In genomic region chr5:176530983-176531901, GRCh38 we compare ENCODE assay signal across 9 cellular contexts. TPM values are rescaled to one million over a fixed set of nuclear protein-coding genes. Genes with fewer than 3 reads are reported as not detected.
DNase-seq lines count a peak whose midpoint lies in the region; ATAC-seq and TF ChIP-seq lines count a peak whose summit lies in the region.
"Had no signal": no experiment of that assay in that cellular context is flagged by ENCODE, and none has a peak within 500 bp of the region (broad histone marks: within the 10 kb centered on the region; RNA-seq: fewer than 3 reads in every experiment).

No MANE protein-coding gene starts in this region.

- peaks cover 75% of the 10 kb centered on the region for H3K36me3 Mint-ChIP-seq in effector memory CD8-positive, alpha-beta T cell (ENCODE audit: insufficient read depth)

- H3K27ac ChIP-seq in OCI-LY1 (ENCODE audit: low read depth, low read length, poor library complexity, severe bottlenecking): peak overlapping the region; percentile 91

- H3K4me3 ChIP-seq in OCI-LY1 (ENCODE audit: low read depth, low read length, poor library complexity, severe bottlenecking): no peak overlapping the region

- H3K4me3 Mint-ChIP-seq in effector memory CD8-positive, alpha-beta T cell: peak overlapping the region; percentile 86 to 96

- peaks cover 30% of the 10 kb centered on the region for H3K79me2 ChIP-seq in OCI-LY1 (ENCODE audit: insufficient read depth, low read length)

- H3K4me2 ChIP-seq in OCI-LY1 (ENCODE audit: low read length): peak overlapping the region; percentile 43; the same call in 1 of the 2 replicates

- peak overlapping the region; percentile 5; the same call in 1 of the 2 replicates for H3K9ac ChIP-seq in OCI-LY1 (ENCODE audit: low read length)

- H3F3A ChIP-seq in OCI-LY1 (ENCODE audit: insufficient read depth, low read length): no peaks in the 10 kb centered on the region

- H3K9me3 ChIP-seq in OCI-LY1 (ENCODE audit: low read length): no peaks in the 10 kb centered on the region

- no peak overlapping the region for H2AFZ ChIP-seq in OCI-LY1 (ENCODE audit: low read length)

- no peaks in the 10 kb centered on the region for H3K27me3 ChIP-seq in OCI-LY1 (ENCODE audit: insufficient read depth, low read length)

- H3K27ac Mint-ChIP-seq in effector memory CD8-positive, alpha-beta T cell: peak overlapping the region in 1 of 2 donors; percentile 80

- peaks cover 74% of the 10 kb centered on the region for H3K36me3 ChIP-seq in OCI-LY1 (ENCODE audit: insufficient read depth, low read length)

- H3K27me3 Mint-ChIP-seq in effector memory CD8-positive, alpha-beta T cell: no peaks in the 10 kb centered on the region

- no peaks in the 10 kb centered on the region for H4K20me1 ChIP-seq in OCI-LY1 (ENCODE audit: insufficient read depth, low read length)

- DNase-seq in EL (peak; percentile 55), putamen (ENCODE audit: low spot score) (peak; percentile 88), ureter (ENCODE audit: low spot score) (no peak), SIG-M5 (lab: John Stamatoyannopoulos, UW) (no peak)
- no peak for DNase-seq in effector memory CD8-positive, alpha-beta T cell
- DNase-seq: SHP77 had no signal

- no peak for TF ChIP-seq CTCF in OCI-LY1 (IDR thresholded peaks at IDR 0.05; ENCODE audit: low read length)

- peaks cover 32 to 48% of the 10 kb centered on the region in 2 donors for H3K4me1 Mint-ChIP-seq in effector memory CD8-positive, alpha-beta T cell (ENCODE audit: low read depth in 2 of 2)

- H3K9me3 Mint-ChIP-seq in effector memory CD8-positive, alpha-beta T cell: no peaks in the 10 kb centered on the region

- H3K9me2 ChIP-seq in OCI-LY1 (ENCODE audit: low read depth, low read length): no peaks in the 10 kb centered on the region

- peaks cover 68% of the 10 kb centered on the region for H3K4me1 ChIP-seq in OCI-LY1 (ENCODE audit: insufficient read depth, low read length, severe bottlenecking)

- no peak for ATAC-seq in effector memory CD8-positive, alpha-beta T cell (replicated peaks)
- no peak for ATAC-seq in HG03280 (IDR thresholded peaks at IDR 0.05; ENCODE audit: unreplicated experiment)
- ATAC-seq in HG02588 (IDR thresholded peaks at IDR 0.05; ENCODE audit: unreplicated experiment): no peak

RNA-seq across cellular contexts. Expression of gene RNF44, which starts 6.0 kb away (rescaled TPM):
- total RNA-seq in ureter: 71.5 TPM

RNA-seq across cellular contexts. Expression of gene CDHR2, which starts 17.9 kb away (rescaled TPM):
- total RNA-seq in ureter: not detected

Comparison
In these comparisons a context has a peak if more than half of its experiments do, and no peak if none do; other contexts are left out.
1. DNase-seq: peak in EL (single experiment) and putamen (single experiment); none in effector memory CD8-positive, alpha-beta T cell (0 of 3), ureter (single experiment) and SIG-M5 (single experiment).